Comparison of ENCODE assay signal across 27 cellular contexts in the genomic region with DNA sequence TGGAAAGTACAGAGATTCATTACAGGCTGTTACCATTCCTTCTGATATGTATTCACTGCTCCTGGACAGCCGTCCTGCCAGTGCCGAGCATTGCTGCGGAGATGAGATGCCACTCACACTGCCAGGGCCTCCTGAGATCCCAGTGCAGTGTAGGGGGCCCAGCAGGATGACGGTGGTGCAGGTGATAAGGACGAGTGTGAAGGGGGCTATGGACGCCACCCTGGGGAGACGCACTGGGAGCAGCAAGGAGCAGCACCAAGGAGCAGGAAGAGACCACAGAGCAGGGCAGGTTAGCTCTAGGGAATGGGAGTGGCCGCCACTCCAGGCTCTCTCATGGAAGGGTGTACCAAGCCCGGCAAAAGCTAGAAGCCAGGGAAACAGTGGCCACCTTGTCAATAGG. TPM values are rescaled to one million over a fixed set of nuclear protein-coding genes. Genes with fewer than 3 reads are reported as not detected.
"Had no signal": no experiment of that assay in that cellular context is flagged by ENCODE, and none has a peak within 500 bp of the region (broad histone marks: within the 10 kb centered on the region; RNA-seq: fewer than 3 reads in every experiment).

No MANE protein-coding gene starts in this region.

- H3K9me3 Mint-ChIP-seq: activated CD4-positive, alpha-beta memory T cell treated with anti-CD3 and anti-CD28 coated beads for 36 hours; activated naive CD8-positive, alpha-beta T cell treated with anti-CD3 and anti-CD28 coated beads, Interleukin-2, amount 10 ng/mL, durations not matched to agents 7 days and 5 days; activated T-helper 1 cell treated with anti-CD3 and anti-CD28 coated beads, Interleukin-12 subunit alpha, Interleukin-12 subunit beta, Interleukin-2, Interleukin-4 antibody, amounts not matched to agents 30 ng/mL and 10 ng/mL and 1 ng/mL, durations not matched to agents 14 hours and 24 hours and 36 hours; naive thymus-derived CD4-positive, alpha-beta T cell; stimulated activated naive CD8-positive, alpha-beta T cell treated with anti-CD3 and anti-CD28 coated beads, Interleukin-15, Interleukin-2, amounts not matched to agents 100 ng/mL and 50 ng/mL, for 24 hours; T-cell had no signal

- H3K9me3 ChIP-seq: body of pancreas, colonic mucosa had no signal

- ATAC-seq: activated CD4-positive, alpha-beta T cell treated with anti-CD3 and anti-CD28 coated beads for 36 hours; body of pancreas; foreskin keratinocyte; naive thymus-derived CD4-positive, alpha-beta T cell; SK-N-SH treated with all-trans-retinoic acid at 6 μM for 48 hours; T-cell; WTC11 had no signal

- H3K36me3 ChIP-seq: colonic mucosa had no signal

- H3K27me3 ChIP-seq: body of pancreas had no signal

- H3K27ac ChIP-seq: body of pancreas, colonic mucosa, foreskin keratinocyte, skin epidermis had no signal

- H3K27ac Mint-ChIP-seq: activated CD4-positive, alpha-beta memory T cell treated with anti-CD3 and anti-CD28 coated beads for 36 hours; activated CD4-positive, alpha-beta T cell treated with anti-CD3 and anti-CD28 coated beads for 36 hours; activated naive CD8-positive, alpha-beta T cell treated with anti-CD3 and anti-CD28 coated beads, Interleukin-2, amount 10 ng/mL, durations not matched to agents 7 days and 5 days; activated T-helper 1 cell treated with anti-CD3 and anti-CD28 coated beads, Interleukin-12 subunit alpha, Interleukin-12 subunit beta, Interleukin-2, Interleukin-4 antibody, amounts not matched to agents 30 ng/mL and 10 ng/mL and 1 ng/mL, durations not matched to agents 14 hours and 24 hours and 36 hours; naive thymus-derived CD4-positive, alpha-beta T cell; stimulated activated naive CD8-positive, alpha-beta T cell treated with anti-CD3 and anti-CD28 coated beads, Interleukin-15, Interleukin-2, amounts not matched to agents 100 ng/mL and 50 ng/mL, for 24 hours; T-cell; WTC11 had no signal

- H3K4me3 Mint-ChIP-seq: activated CD4-positive, alpha-beta memory T cell treated with anti-CD3 and anti-CD28 coated beads for 36 hours; activated CD4-positive, alpha-beta T cell treated with anti-CD3 and anti-CD28 coated beads for 36 hours; activated naive CD8-positive, alpha-beta T cell treated with anti-CD3 and anti-CD28 coated beads, Interleukin-2, amount 10 ng/mL, durations not matched to agents 7 days and 5 days; activated T-helper 1 cell treated with anti-CD3 and anti-CD28 coated beads, Interleukin-12 subunit alpha, Interleukin-12 subunit beta, Interleukin-2, Interleukin-4 antibody, amounts not matched to agents 30 ng/mL and 10 ng/mL and 1 ng/mL, durations not matched to agents 14 hours and 24 hours and 36 hours; naive thymus-derived CD4-positive, alpha-beta T cell; stimulated activated naive CD8-positive, alpha-beta T cell treated with anti-CD3 and anti-CD28 coated beads, Interleukin-15, Interleukin-2, amounts not matched to agents 100 ng/mL and 50 ng/mL, for 24 hours; T-cell; WTC11 had no signal

- H3K4me1 ChIP-seq: foreskin keratinocyte had no signal

- DNase-seq: activated CD4-positive, alpha-beta memory T cell treated with anti-CD3 and anti-CD28 coated beads for 36 hours; activated CD4-positive, alpha-beta T cell treated with anti-CD3 and anti-CD28 coated beads for 36 hours; activated naive CD4-positive, alpha-beta T cell; activated naive CD8-positive, alpha-beta T cell treated with anti-CD3 and anti-CD28 coated beads, Interleukin-2, amount 10 ng/mL, durations not matched to agents 7 days and 5 days; activated T-cell treated with anti-CD3 and anti-CD28 coated beads for 4 hours; amygdala; caudate nucleus; colonic mucosa; foreskin keratinocyte; kidney glomerular epithelial cell; mesendoderm; naive thymus-derived CD4-positive, alpha-beta T cell; nucleus accumbens; retina; stimulated activated CD4-positive, alpha-beta T cell treated with anti-CD3 and anti-CD28 coated beads, Interleukin-15, amount 100 ng/mL, for 24 hours; stimulated activated CD4-positive, alpha-beta T cell treated with anti-CD3 and anti-CD28 coated beads, Interleukin-2, amount 100 ng/mL, for 48 hours; T-cell; trophoblast cell had no signal

- H3K36me3 Mint-ChIP-seq: activated CD4-positive, alpha-beta memory T cell treated with anti-CD3 and anti-CD28 coated beads for 36 hours; activated naive CD8-positive, alpha-beta T cell treated with anti-CD3 and anti-CD28 coated beads, Interleukin-2, amount 10 ng/mL, durations not matched to agents 7 days and 5 days; naive thymus-derived CD4-positive, alpha-beta T cell; T-cell had no signal

- H3K4me3 ChIP-seq: body of pancreas, colonic mucosa, skin epidermis had no signal

RNA-seq across cellular contexts. Expression of a gene that starts 4.0 kb away (rescaled TPM):
- total RNA-seq: epithelial cell of proximal tubule had no signal

RNA-seq across cellular contexts. Expression of a gene that starts 33.5 kb away (rescaled TPM):
- total RNA-seq: activated CD4-positive, alpha-beta memory T cell treated with anti-CD3 and anti-CD28 coated beads for 36 hours; activated CD4-positive, alpha-beta T cell treated with anti-CD3 and anti-CD28 coated beads for 36 hours; activated naive CD8-positive, alpha-beta T cell treated with anti-CD3 and anti-CD28 coated beads, Interleukin-2, amount 10 ng/mL, durations not matched to agents 7 days and 5 days; activated T-helper 1 cell treated with anti-CD3 and anti-CD28 coated beads, Interleukin-12 subunit alpha, Interleukin-12 subunit beta, Interleukin-2, Interleukin-4 antibody, amounts not matched to agents 30 ng/mL and 10 ng/mL and 1 ng/mL, durations not matched to agents 14 hours and 24 hours and 36 hours; body of pancreas; colonic mucosa; epithelial cell of proximal tubule; fibroblast of lung; foreskin keratinocyte; lower leg skin; naive thymus-derived CD4-positive, alpha-beta T cell; T-cell; WTC11 had no signal
